8 cellular contexts compared by ENCODE assay signal in genomic region chr6:77466055-77467028, GRCh38. TPM values are rescaled to one million over a fixed set of nuclear protein-coding genes. Genes with fewer than 3 reads are reported as not detected.
DNase-seq lines count a peak whose midpoint lies in the region; ATAC-seq and TF ChIP-seq lines count a peak whose summit lies in the region.

No MANE protein-coding gene starts in this region.

- POLR2A ChIA-PET in activated CD4-positive, alpha-beta memory T cell treated with anti-CD3 and anti-CD28 coated beads, Interleukin-2, amount 10 ng/mL, durations not matched to agents 7 days and 5 days (lab: Charles Lee), result no interaction called here

- no peak overlapping the region for H3K27ac Mint-ChIP-seq in activated CD4-positive, alpha-beta memory T cell treated with anti-CD3 and anti-CD28 coated beads, Interleukin-2, amount 10 ng/mL, durations not matched to agents 7 days and 5 days
- H3K27ac Mint-ChIP-seq in nephron progenitor cell, result no peak overlapping the region

- TF ChIP-seq CTCF in nephron progenitor cell (IDR thresholded peaks at IDR 0.05), result peak; percentile 52

- peak; percentile 8 to 25 for DNase-seq in NCI-H2081 (lab: John Stamatoyannopoulos, UW)
- no peak for DNase-seq in NCI-H2081 treated with DMSO at 0.1 percent for 48 hours (lab: John Stamatoyannopoulos, UW)
- peak; percentile 7 for DNase-seq in HT-29 (ENCODE audit: low spot score)
- peak; percentile 40 for DNase-seq in activated CD4-positive, alpha-beta memory T cell treated with anti-CD3 and anti-CD28 coated beads, Interleukin-2, amount 10 ng/mL, durations not matched to agents 7 days and 5 days
- DNase-seq in fibroblast of the conjunctiva (ENCODE audit: low read depth), result peak; percentile 73
- peak; percentile 65 for DNase-seq in nephron progenitor cell
- no peak for DNase-seq in DMS79 (lab: John Stamatoyannopoulos, UW)

- H3K36me3 Mint-ChIP-seq in activated CD4-positive, alpha-beta memory T cell treated with anti-CD3 and anti-CD28 coated beads, Interleukin-2, amount 10 ng/mL, durations not matched to agents 7 days and 5 days (ENCODE audit: low read depth), result peaks cover 3% of the 10 kb centered on the region
- no peaks in the 10 kb centered on the region for H3K36me3 Mint-ChIP-seq in nephron progenitor cell (ENCODE audit: low read depth)

- peaks cover 21% of the 10 kb centered on the region for H3K4me1 Mint-ChIP-seq in activated CD4-positive, alpha-beta memory T cell treated with anti-CD3 and anti-CD28 coated beads, Interleukin-2, amount 10 ng/mL, durations not matched to agents 7 days and 5 days
- peaks cover 26% of the 10 kb centered on the region for H3K4me1 Mint-ChIP-seq in nephron progenitor cell

- H3K4me3 Mint-ChIP-seq in activated CD4-positive, alpha-beta memory T cell treated with anti-CD3 and anti-CD28 coated beads, Interleukin-2, amount 10 ng/mL, durations not matched to agents 7 days and 5 days, result peak overlapping the region; percentile 75
- H3K4me3 Mint-ChIP-seq in nephron progenitor cell, result peak overlapping the region; percentile 93

- CTCF ChIA-PET in activated CD4-positive, alpha-beta memory T cell treated with anti-CD3 and anti-CD28 coated beads, Interleukin-2, amount 10 ng/mL, durations not matched to agents 7 days and 5 days (lab: Charles Lee), result interaction anchor here (0.6 to 1.1 kb wide), 3 partner anchors 9 to 13 kb away, joined by 3 to 5 read pairs (median 4); no protein-coding TSS in a partner anchor

- H3K27me3 Mint-ChIP-seq in activated CD4-positive, alpha-beta memory T cell treated with anti-CD3 and anti-CD28 coated beads, Interleukin-2, amount 10 ng/mL, durations not matched to agents 7 days and 5 days, result peaks cover 47% of the 10 kb centered on the region
- H3K27me3 Mint-ChIP-seq in nephron progenitor cell (ENCODE audit: low read depth, poor library complexity), result peaks cover 79% of the 10 kb centered on the region

- ATAC-seq in GM21528 (IDR thresholded peaks at IDR 0.05; ENCODE audit: low FRiP score, unreplicated experiment), result peak; percentile 92

- peaks cover 2% of the 10 kb centered on the region for H3K9me3 Mint-ChIP-seq in activated CD4-positive, alpha-beta memory T cell treated with anti-CD3 and anti-CD28 coated beads, Interleukin-2, amount 10 ng/mL, durations not matched to agents 7 days and 5 days
- H3K9me3 Mint-ChIP-seq in nephron progenitor cell, result no peaks in the 10 kb centered on the region

RNA-seq across cellular contexts. Expression of gene HTR1B, which starts 3.1 kb away (rescaled TPM):
- total RNA-seq in HT-29 (2014; rRNA removed; shearing (Covaris generic)), result not detected in 2 replicates
- not detected for total RNA-seq in activated CD4-positive, alpha-beta memory T cell treated with anti-CD3 and anti-CD28 coated beads, Interleukin-2, amount 10 ng/mL, durations not matched to agents 7 days and 5 days

Comparison
In these comparisons a context has a peak if more than half of its experiments do, and no peak if none do; other contexts are left out.
1. DNase-seq: peak in NCI-H2081 (2 of 2), HT-29 (single experiment), activated CD4-positive, alpha-beta memory T cell treated with anti-CD3 and anti-CD28 coated beads, Interleukin-2, amount 10 ng/mL, durations not matched to agents 7 days and 5 days (single experiment), fibroblast of the conjunctiva (single experiment) and nephron progenitor cell (single experiment); none in NCI-H2081 treated with DMSO at 0.1 percent for 48 hours (single experiment) and DMS79 (single experiment).